ENCODE assay signal across 12 cellular contexts in the genomic region with DNA sequence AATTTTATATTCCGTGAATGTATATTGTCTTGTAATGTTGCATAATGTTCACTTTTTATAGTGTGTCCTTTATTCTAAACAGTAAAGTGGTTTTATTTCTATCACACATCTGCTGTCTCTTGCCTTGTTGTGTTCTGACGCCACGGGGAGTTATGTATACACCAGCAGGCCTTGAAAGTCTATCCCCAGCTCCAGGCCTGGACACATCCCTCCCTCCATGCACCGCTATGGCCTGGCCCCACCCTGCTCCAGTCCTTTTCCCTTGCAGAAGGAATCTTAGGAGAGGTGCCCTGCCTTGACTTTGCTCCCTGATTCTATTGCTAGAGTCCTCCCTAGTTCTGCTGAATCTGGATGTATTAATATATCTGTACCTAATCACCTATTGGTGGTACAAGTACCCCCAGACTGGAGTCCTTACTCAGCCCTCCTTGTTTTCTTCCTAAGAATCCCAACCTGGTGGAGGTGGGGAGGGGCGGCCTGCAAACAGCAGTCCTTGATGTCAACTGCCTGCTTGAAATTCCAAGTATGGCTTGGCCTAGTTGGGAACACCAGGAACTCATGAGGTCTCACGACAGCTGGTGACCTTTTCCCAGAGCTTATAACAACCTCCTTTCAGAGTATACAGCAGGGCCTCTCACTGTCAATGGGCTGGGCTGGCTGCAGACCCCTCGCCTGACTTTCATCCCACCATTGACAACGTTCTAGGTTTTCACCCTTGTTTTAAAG.
"Had no signal": no experiment of that assay in that cellular context is flagged by ENCODE, and none has a peak within 500 bp of the region (broad histone marks: within the 10 kb centered on the region; RNA-seq: fewer than 3 reads in every experiment).

No MANE protein-coding gene starts in this region.

- H3K79me2 ChIP-seq: parathyroid adenoma had no signal

- H2AFZ ChIP-seq: parathyroid adenoma had no signal

- H3K27ac ChIP-seq: epithelial cell of prostate, parathyroid adenoma, thoracic aorta had no signal

- H3K9ac ChIP-seq: parathyroid adenoma had no signal

- H3K4me1 ChIP-seq: parathyroid adenoma had no signal

- H3K4me3 ChIP-seq: thoracic aorta had no signal

- H3K9me3 ChIP-seq: thoracic aorta had no signal

- DNase-seq: activated CD4-positive, alpha-beta T cell treated with anti-CD3 and anti-CD28 coated beads, Interleukin-2, amount 50 U/mL, for 48 hours; dermis blood vessel endothelial cell; effector memory CD8-positive, alpha-beta T cell; foreskin melanocyte; glutamatergic neuron; islet precursor cell; mammary epithelial cell; naive thymus-derived CD4-positive, alpha-beta T cell had no signal

- ATAC-seq: effector memory CD8-positive, alpha-beta T cell; left lobe of liver; naive thymus-derived CD4-positive, alpha-beta T cell had no signal
